In the genomic region with DNA sequence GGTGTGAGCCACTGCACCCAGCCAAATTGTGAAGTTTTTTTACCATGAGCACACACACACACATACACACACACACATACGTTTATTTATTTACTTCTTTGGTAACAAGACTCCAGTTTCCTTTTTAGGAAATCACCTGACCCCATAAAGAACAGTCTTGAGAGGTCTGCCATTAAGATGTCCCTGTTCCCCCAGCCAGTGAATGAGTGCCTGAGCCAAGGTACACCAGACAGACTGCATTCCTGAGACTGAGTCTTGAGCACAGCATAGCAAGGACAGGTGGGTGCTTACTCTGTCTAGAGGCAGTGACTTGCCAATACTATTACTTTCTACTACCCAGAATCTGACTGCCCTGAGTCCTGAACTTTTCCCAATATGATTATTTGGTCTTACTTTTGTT, we compare ENCODE assay signal across 29 cellular contexts.
A peak's percentile ranks its signal among the peaks of the same experiment; 100 is the strongest.
DNase-seq lines count a peak whose midpoint lies in the region; ATAC-seq and TF ChIP-seq lines count a peak whose summit lies in the region.
"Had no signal": no experiment of that assay in that cellular context is flagged by ENCODE, and none has a peak within 500 bp of the region (broad histone marks: within the 10 kb centered on the region; RNA-seq: fewer than 3 reads in every experiment).

No MANE protein-coding gene starts in this region.

- intact Hi-C loops in HCT116 (cut with micrococcal nuclease) (no loop called here), sigmoid colon (cut with DNase I) (no loop called here)

- POLR2A ChIA-PET in HCT116 (lab: Charles Lee) = no interaction called here

- H3K23ac ChIP-seq in mesendoderm (ENCODE audit: low read length) = no peak overlapping the region

- no peaks in the 10 kb centered on the region for H3K79me2 ChIP-seq in HCT116 (ENCODE audit: insufficient read depth, low read length)
- H3K79me2 ChIP-seq in mesendoderm (ENCODE audit: control insufficient read depth, insufficient read depth, low read length) = no peaks in the 10 kb centered on the region

- no peak overlapping the region for H2AFZ ChIP-seq in HCT116 (ENCODE audit: low read depth, low read length, poor library complexity, severe bottlenecking)

- no peaks in the 10 kb centered on the region for H3K36me3 ChIP-seq in HCT116 (ENCODE audit: control insufficient read depth in 1 of 2, insufficient read depth in 2 of 2, low read length in 2 of 2)
- H3K36me3 ChIP-seq in mesendoderm (ENCODE audit: control insufficient read depth, insufficient read depth, low read length) = no peaks in the 10 kb centered on the region
- H3K36me3 ChIP-seq in sigmoid colon = no peaks in the 10 kb centered on the region
- H3K36me3 ChIP-seq: colonic mucosa, SJSA1, tibial nerve had no signal

- CTCF ChIA-PET in HCT116 (lab: Charles Lee) = no interaction called here

- H4K8ac ChIP-seq in mesendoderm (ENCODE audit: low read depth, low read length) = no peak overlapping the region

- no peak for TF ChIP-seq CTCF in 22Rv1 (IDR thresholded peaks at IDR 0.05)
- TF ChIP-seq CTCF in HCT116 (IDR thresholded peaks at IDR 0.05 in 2 of 3, conservative IDR thresholded peaks at IDR 0.05 in 1 of 3; ENCODE audit: borderline replicate concordance in 1 of 3, insufficient read depth in 1 of 3, low read depth in 2 of 3, low read length in 2 of 3) = no peak
- no peak for TF ChIP-seq CTCF in epithelial cell of esophagus (IDR thresholded peaks at IDR 0.05; ENCODE audit: insufficient read depth, low read depth, low read length, missing control alignments)
- TF ChIP-seq CTCF in sigmoid colon (IDR thresholded peaks at IDR 0.05) = no peak

- H4K5ac ChIP-seq in mesendoderm (ENCODE audit: low read length) = no peak overlapping the region

- no peaks in the 10 kb centered on the region for H3K9me2 ChIP-seq in HCT116 (ENCODE audit: insufficient read depth)

- H2AK5ac ChIP-seq in mesendoderm (ENCODE audit: low read length) = no peak overlapping the region

- no peak overlapping the region for H2BK15ac ChIP-seq in mesendoderm (replicated peaks; ENCODE audit: low read depth)

- H3K4me2 ChIP-seq in HCT116 (ENCODE audit: low read length) (no peak overlapping the region), mesendoderm (ENCODE audit: low read length) (no peak overlapping the region)

- no peak overlapping the region for H2BK120ac ChIP-seq in mesendoderm (ENCODE audit: low read depth, low read length)

- ATAC-seq in HCT116 (peak; percentile 52; the same call in 1 of the 2 replicates), HG03280 (IDR thresholded peaks at IDR 0.05; ENCODE audit: unreplicated experiment) (no peak), GM19467 (IDR thresholded peaks at IDR 0.05; ENCODE audit: unreplicated experiment) (no peak)
- ATAC-seq: HepG2; naive thymus-derived CD8-positive, alpha-beta T cell had no signal

- H3K9ac ChIP-seq in HCT116 (ENCODE audit: low read length) (no peak overlapping the region), mesendoderm (ENCODE audit: low read length) (no peak overlapping the region)

- H3K27ac ChIP-seq in 22Rv1 = peak overlapping the region; percentile 62
- no peak overlapping the region for H3K27ac ChIP-seq in HCT116 (ENCODE audit: low read depth, low read length)
- no peak overlapping the region for H3K27ac ChIP-seq in mesendoderm (ENCODE audit: low read depth, low read length)
- no peak overlapping the region for H3K27ac ChIP-seq in sigmoid colon
- H3K27ac ChIP-seq: colonic mucosa, epithelial cell of prostate, SJSA1, tibial nerve had no signal

- RAD21 ChIA-PET in HCT116 (lab: Charles Lee; ENCODE audit: low non-redundant PET in 1 of 2, low total read pairs in 2 of 2, uncharacterized antibody in 2 of 2, unreplicated experiment in 2 of 2) = no interaction called here

- TF ChIP-seq EP300 in sigmoid colon (IDR thresholded peaks at IDR 0.05) = no peak

- TF ChIP-seq RAD21 in HCT116 (IDR thresholded peaks at IDR 0.05; ENCODE audit: low read depth) = no peak

- no peak overlapping the region for H3K56ac ChIP-seq in mesendoderm (ENCODE audit: low read length)

- no peak overlapping the region for H2BK5ac ChIP-seq in mesendoderm (ENCODE audit: low read length)

- no peaks in the 10 kb centered on the region for H3K9me3 ChIP-seq in HCT116 (ENCODE audit: control insufficient read depth in 1 of 2, insufficient read depth in 1 of 2, low read depth in 1 of 2, low read length in 2 of 2)
- no peaks in the 10 kb centered on the region for H3K9me3 ChIP-seq in sigmoid colon
- H3K9me3 ChIP-seq: colonic mucosa, SJSA1, tibial nerve had no signal

- no peak overlapping the region for H3K4ac ChIP-seq in mesendoderm (ENCODE audit: low read depth, low read length)

- no peaks in the 10 kb centered on the region for H3K79me1 ChIP-seq in mesendoderm (ENCODE audit: low read length)

- TF ChIP-seq POLR2A in HCT116 (IDR thresholded peaks at IDR 0.05; ENCODE audit: borderline replicate concordance, extremely low read depth, insufficient read depth, insufficient read length) = no peak
- TF ChIP-seq POLR2A in sigmoid colon (IDR thresholded peaks at IDR 0.05) = no peak

- WGBS in mesendoderm (ENCODE audit: extremely low coverage, insufficient coverage, low lambda C conversion rate) = no CpG with 5 or more reads among the region's 1 CpG
- WGBS in sigmoid colon, 2 donors = 49 to 73% methylated on average over 1 of the region's 1 CpG

- no TSS peak for BruUV-seq in HCT116 (replicated peaks; lab: Mats Ljungman, UMichigan)

- H3K4me1 ChIP-seq in HCT116 (ENCODE audit: control insufficient read depth in 1 of 2, insufficient read depth in 2 of 2, low read length in 2 of 2) (no peaks in the 10 kb centered on the region), mesendoderm (ENCODE audit: control insufficient read depth, low read depth, low read length) (no peaks in the 10 kb centered on the region), sigmoid colon (no peaks in the 10 kb centered on the region)
- H3K4me1 ChIP-seq: colonic mucosa, SJSA1, tibial nerve had no signal

- H3K27me3 ChIP-seq in HCT116 (ENCODE audit: insufficient read depth, low read length) (no peaks in the 10 kb centered on the region), mesendoderm (ENCODE audit: insufficient read depth, low read length, poor library complexity) (no peaks in the 10 kb centered on the region), sigmoid colon (no peaks in the 10 kb centered on the region)
- H3K27me3 ChIP-seq: colonic mucosa, SJSA1, tibial nerve had no signal

- no peak for DNase-seq in HCT116 (ENCODE audit: low read depth, low spot score)
- peak; percentile 19 for DNase-seq in epithelial cell of esophagus (ENCODE audit: low read depth)
- DNase-seq in mesendoderm = peak; percentile 60
- DNase-seq in ureter (ENCODE audit: low spot score) = no peak
- DNase-seq in sigmoid colon = no peak
- DNase-seq: activated CD4-positive, alpha-beta T cell treated with anti-CD3 and anti-CD28 coated beads, Interleukin-2, amount 50 U/mL, for 1 hour; activated CD4-positive, CD25-positive, alpha-beta regulatory T cell; activated gamma-delta T cell; activated T-cell treated with anti-CD3 and anti-CD28 coated beads, Interleukin-2, amount 50 U/mL, for 24 hours; AML-193; CD4-positive, CD25-positive, alpha-beta regulatory T cell; colonic mucosa; effector CD8-positive, alpha-beta T cell; EL; Karpas-422; kidney; naive thymus-derived CD8-positive, alpha-beta T cell; NCI-H2171; NCI-H510A; nucleus accumbens; stimulated activated CD4-positive, alpha-beta T cell treated with anti-CD3 and anti-CD28 coated beads, Interleukin-4, amount 100 ng/mL, for 24 hours; T-helper 1 cell had no signal

- H3K18ac ChIP-seq in mesendoderm (ENCODE audit: low read length) = no peak overlapping the region

- H4K20me1 ChIP-seq in HCT116 (ENCODE audit: insufficient read depth) = no peaks in the 10 kb centered on the region

- H3K4me3 ChIP-seq in HCT116 (replicated peaks in 1 of 2; ENCODE audit: low read depth in 1 of 2, low read length in 2 of 2) (no peak overlapping the region), epithelial cell of esophagus (ENCODE audit: low read length) (no peak overlapping the region), mesendoderm (ENCODE audit: low read length) (no peak overlapping the region), sigmoid colon (no peak overlapping the region)
- H3K4me3 ChIP-seq: colonic mucosa, SJSA1, tibial nerve had no signal

TF ChIP-seq in HCT116, 20 proteins besides CTCF, POLR2A, EP300 and RAD21 (continues in another document):
- TF ChIP-seq CEBPB (IDR thresholded peaks at IDR 0.05; ENCODE audit: low read depth) (no peak), SP1 (IDR thresholded peaks at IDR 0.05; ENCODE audit: low read depth) (no peak), ZNF274 (IDR thresholded peaks at IDR 0.05; ENCODE audit: low read depth, low read length) (no peak), EGR1 (IDR thresholded peaks at IDR 0.05; ENCODE audit: low read depth) (no peak)
- TF ChIP-seq, protein P1, sequence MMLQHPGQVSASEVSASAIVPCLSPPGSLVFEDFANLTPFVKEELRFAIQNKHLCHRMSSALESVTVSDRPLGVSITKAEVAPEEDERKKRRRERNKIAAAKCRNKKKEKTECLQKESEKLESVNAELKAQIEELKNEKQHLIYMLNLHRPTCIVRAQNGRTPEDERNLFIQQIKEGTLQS (IDR thresholded peaks at IDR 0.05) = no peak
- TF ChIP-seq, protein P2, sequence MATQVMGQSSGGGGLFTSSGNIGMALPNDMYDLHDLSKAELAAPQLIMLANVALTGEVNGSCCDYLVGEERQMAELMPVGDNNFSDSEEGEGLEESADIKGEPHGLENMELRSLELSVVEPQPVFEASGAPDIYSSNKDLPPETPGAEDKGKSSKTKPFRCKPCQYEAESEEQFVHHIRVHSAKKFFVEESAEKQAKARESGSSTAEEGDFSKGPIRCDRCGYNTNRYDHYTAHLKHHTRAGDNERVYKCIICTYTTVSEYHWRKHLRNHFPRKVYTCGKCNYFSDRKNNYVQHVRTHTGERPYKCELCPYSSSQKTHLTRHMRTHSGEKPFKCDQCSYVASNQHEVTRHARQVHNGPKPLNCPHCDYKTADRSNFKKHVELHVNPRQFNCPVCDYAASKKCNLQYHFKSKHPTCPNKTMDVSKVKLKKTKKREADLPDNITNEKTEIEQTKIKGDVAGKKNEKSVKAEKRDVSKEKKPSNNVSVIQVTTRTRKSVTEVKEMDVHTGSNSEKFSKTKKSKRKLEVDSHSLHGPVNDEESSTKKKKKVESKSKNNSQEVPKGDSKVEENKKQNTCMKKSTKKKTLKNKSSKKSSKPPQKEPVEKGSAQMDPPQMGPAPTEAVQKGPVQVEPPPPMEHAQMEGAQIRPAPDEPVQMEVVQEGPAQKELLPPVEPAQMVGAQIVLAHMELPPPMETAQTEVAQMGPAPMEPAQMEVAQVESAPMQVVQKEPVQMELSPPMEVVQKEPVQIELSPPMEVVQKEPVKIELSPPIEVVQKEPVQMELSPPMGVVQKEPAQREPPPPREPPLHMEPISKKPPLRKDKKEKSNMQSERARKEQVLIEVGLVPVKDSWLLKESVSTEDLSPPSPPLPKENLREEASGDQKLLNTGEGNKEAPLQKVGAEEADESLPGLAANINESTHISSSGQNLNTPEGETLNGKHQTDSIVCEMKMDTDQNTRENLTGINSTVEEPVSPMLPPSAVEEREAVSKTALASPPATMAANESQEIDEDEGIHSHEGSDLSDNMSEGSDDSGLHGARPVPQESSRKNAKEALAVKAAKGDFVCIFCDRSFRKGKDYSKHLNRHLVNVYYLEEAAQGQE (IDR thresholded peaks at IDR 0.05; ENCODE audit: low read depth) = no peak

Comparison
In these comparisons a context has a peak if more than half of its experiments do, and no peak if none do; other contexts are left out.
1. DNase-seq: peak in epithelial cell of esophagus (single experiment) and mesendoderm (single experiment); none in HCT116 (single experiment), ureter (single experiment) and sigmoid colon (single experiment).